8 cellular contexts compared by ENCODE assay signal in genomic region chr11:18243783-18244362, GRCh38. TPM values are rescaled to one million over a fixed set of nuclear protein-coding genes. Genes with fewer than 3 reads are reported as not detected.
DNase-seq lines count a peak whose midpoint lies in the region; ATAC-seq, FAIRE-seq and TF ChIP-seq lines count a peak whose summit lies in the region.

No MANE protein-coding gene starts in this region.

- WGBS in GM12878 (ENCODE audit: insufficient coverage, insufficient replicate concordance, low lambda C conversion rate, missing lambda C conversion rate) = 0% methylated on average over 1 of the region's 1 CpG

- RAD21 ChIA-PET in GM12878 (lab: Charles Lee; ENCODE audit: unreplicated experiment) = interaction anchor here (0.6 to 4.3 kb wide), 51 partner anchors 9 to 610 kb away, joined by 3 to 39 read pairs (median 4); partner anchors contain the start of genes GTF2H1, HPS5, LDHA and SAA1

- CTCF ChIA-PET in GM12878 (lab: Yijun Ruan, JAX) = interaction anchor here (0.6 to 3.2 kb wide), 93 partner anchors 9 to 610 kb away, joined by 3 to 44 read pairs (median 5); partner anchors contain the start of genes GTF2H1, HPS5, LDHA and SAA1

- TF ChIP-seq RAD21 in GM12878 (IDR thresholded peaks at IDR 0.05; ENCODE audit: insufficient read depth, low read depth, low read length) = peak; percentile 93

- in situ Hi-C loops in GM12878 (cut with MboI) = loop anchor here (5.0 kb wide), 1 partner anchor 153 kb away; no protein-coding TSS in a partner anchor

- H3K36me3 ChIP-seq in GM12878 (ENCODE audit: control insufficient read depth in 2 of 2, insufficient read depth in 2 of 2, low read length in 1 of 2) = no peaks in the 10 kb centered on the region

- no peak for TF ChIP-seq POLR2A in GM12878 (IDR thresholded peaks at IDR 0.05; ENCODE audit: low read depth, low read length)

- H3K4me2 ChIP-seq in GM12878 (ENCODE audit: control insufficient read depth, insufficient read depth) = no peak overlapping the region

- peak; percentile 85 to 94 (median 89) for TF ChIP-seq CTCF in GM12878 (IDR thresholded peaks at IDR 0.05 in 2 of 3, conservative IDR thresholded peaks at IDR 0.05 in 1 of 3; ENCODE audit: control insufficient read depth in 2 of 3, extremely low read depth in 1 of 3, insufficient read depth in 1 of 3, low read depth in 3 of 3, low read length in 3 of 3)

- SMC1A ChIA-PET in GM12878 (lab: Charles Lee; ENCODE audit: uncharacterized antibody, unreplicated experiment) = interaction anchor here (0.6 to 4.8 kb wide), 56 partner anchors 9 to 521 kb away, joined by 3 to 48 read pairs (median 4); partner anchors contain the start of genes HPS5, LDHA and TSG101

- no peak overlapping the region for H3K4me3 ChIP-seq in GM12878

- no peaks in the 10 kb centered on the region for H3K27me3 ChIP-seq in GM12878 (replicated peaks in 1 of 2; ENCODE audit: control insufficient read depth in 2 of 2, insufficient read depth in 2 of 2, low read length in 1 of 2)

- POLR2A ChIA-PET in GM12878 (lab: Charles Lee) = interaction anchor here (0.5 to 1.5 kb wide), 7 partner anchors 25 to 990 kb away, joined by 3 to 5 read pairs (median 3); partner anchors contain the start of genes HPS5 and TSG101

- TF ChIP-seq EP300 in GM12878 (IDR thresholded peaks at IDR 0.05; ENCODE audit: borderline replicate concordance in 1 of 2, control insufficient read depth in 1 of 2, low read depth in 2 of 2, low read length in 2 of 2) = no peak

- ATAC-seq in GM12878 (peak; percentile 38), left colon (peak; percentile 62), HG03025 (IDR thresholded peaks at IDR 0.05; ENCODE audit: low FRiP score, unreplicated experiment) (no peak)

- no peak overlapping the region for H3K9ac ChIP-seq in GM12878 (ENCODE audit: control insufficient read depth, insufficient read depth, low read length)

- intact Hi-C loops in GM12878 (cut with micrococcal nuclease; ENCODE audit: unreplicated experiment) (loop anchor here (1.0 to 10.0 kb wide), 5 partner anchors 36 to 481 kb away; partner anchors contain the start of genes IGSF22 and TSG101), left colon (cut with DNase I, micrococcal nuclease) (no loop called here)

- no peak for FAIRE-seq in GM12878 (lab: Jason Lieb, UNC)

- no TSS peak for BruUV-seq in GM12878 (replicated peaks; lab: Mats Ljungman, UMichigan)

- H3K27ac ChIP-seq in GM12878 (ENCODE audit: control insufficient read depth, insufficient read depth) = peak overlapping the region; percentile 12; the same call in 1 of the 2 replicates

- peak; percentile 8 for DNase-seq in NCI-H510A treated with DMSO at 0.1 percent for 48 hours (lab: John Stamatoyannopoulos, UW)
- no peak for DNase-seq in NCI-H510A (lab: John Stamatoyannopoulos, UW)
- peak; percentile 21 for DNase-seq in NCI-H1048 (lab: John Stamatoyannopoulos, UW)
- DNase-seq in T-helper 1 cell = peak; percentile 17 to 77 (median 56)
- peak; percentile 54 for DNase-seq in GM12878 (ENCODE audit: low read depth, low spot score)
- DNase-seq in left colon = peak; percentile 46 to 61
- peak; percentile 7 for DNase-seq in stimulated activated CD8-positive, alpha-beta memory T cell treated with anti-CD3 and anti-CD28 coated beads, Interleukin-15, amount 100 ng/mL, for 24 hours (ENCODE audit: low read depth)

- peak overlapping the region; percentile 61 for H2AFZ ChIP-seq in GM12878 (ENCODE audit: control insufficient read depth, low read depth, low read length)

- no peaks in the 10 kb centered on the region for H3K79me2 ChIP-seq in GM12878 (ENCODE audit: control insufficient read depth, insufficient read depth, low read length)

- H4K20me1 ChIP-seq in GM12878 (ENCODE audit: control insufficient read depth, insufficient read depth) = no peaks in the 10 kb centered on the region

- H3K4me1 ChIP-seq in GM12878 (ENCODE audit: control insufficient read depth, insufficient read depth, low read length) = peaks cover 20% of the 10 kb centered on the region

- H3K9me3 ChIP-seq in GM12878 (replicated peaks; ENCODE audit: control insufficient read depth, insufficient read depth, low read length) = no peaks in the 10 kb centered on the region

TF ChIP-seq in GM12878, 131 proteins besides CTCF, POLR2A, EP300 and RAD21 (continues in another document):
- TF ChIP-seq CBFB (IDR thresholded peaks at IDR 0.05; ENCODE audit: low read depth) = no peak
- TF ChIP-seq RBBP5 (conservative IDR thresholded peaks at IDR 0.05) = no peak
- TF ChIP-seq SRF (IDR thresholded peaks at IDR 0.05; ENCODE audit: low read depth in 2 of 2, low read length in 2 of 2) = no peak
- no peak for TF ChIP-seq CHD4 (IDR thresholded peaks at IDR 0.05)
- TF ChIP-seq POU2F2 (IDR thresholded peaks at IDR 0.05; ENCODE audit: borderline replicate concordance, low read depth, low read length) = peak; percentile 35; the same call in 1 of the 3 replicates
- no peak for TF ChIP-seq TAF1 (IDR thresholded peaks at IDR 0.05; ENCODE audit: borderline replicate concordance, low read depth, low read length)
- TF ChIP-seq SMC3 (IDR thresholded peaks at IDR 0.05; ENCODE audit: borderline replicate concordance, low read length) = peak; percentile 85
- no peak for TF ChIP-seq NFYA (IDR thresholded peaks at IDR 0.05; ENCODE audit: borderline replicate concordance, low read depth, low read length)

RNA-seq across cellular contexts. Expression of gene SAA2, which starts 4.6 kb away (rescaled TPM):
- total RNA-seq in GM12878 (2013; cell fraction: nucleolus; rRNA removed) = 2.7 TPM in 1 of 2 replicates, not detected in the other
- total RNA-seq in GM12878 (2014; rRNA removed) (0.38 and 0.45 TPM in 2 replicates), GM12878 (2014; rRNA removed; fragmentation: Illumina TruSeq; extraction: Trizol) (0.18 TPM in 1 of 2 replicates, not detected in the other), GM12878 (2021) (4.1 and 5.7 TPM in 2 replicates), left colon (1 to 10 TPM in 1 of 2 donors, under 1 TPM in 1; 0.58 to 1.1 TPM)
- polyA plus RNA-seq in GM12878 (2011; ENCODE audit: low read depth) = not detected
- polyA plus RNA-seq in GM12878 (2011; rRNA removed) (0.20 and 0.24 TPM in 2 replicates), GM12878 (2014; fragmentation: Illumina TruSeq; extraction: Trizol) (0.32 TPM in 1 of 2 replicates, not detected in the other), GM12878 (2014; fragmentation: Nextera tagmentation; extraction: Ambion mirVana) (under 1 TPM in 1 of 2 experiments, not detected in 1; 0.24 TPM), GM12878 (2014; rRNA removed) (0.08 and 0.24 TPM in 2 replicates), GM12878 (2016; fragmentation: Nextera tagmentation; extraction: Ambion mirVana) (under 1 TPM in 1 of 2 experiments, not detected in 1; 0.32 TPM)
- polyA plus RNA-seq in GM12878 (2011; cell fraction: cytosol; rRNA removed) = not detected in 2 replicates
- polyA plus RNA-seq in GM12878 (2011; cell fraction: nucleus; rRNA removed) = 0.28 and 0.39 TPM in 2 replicates
- polyA plus RNA-seq in GM12878 (2012) = 0.27 TPM in 1 of 2 replicates, not detected in the other
- not detected in 2 replicates for polyA minus RNA-seq in GM12878 (2011; rRNA and poly(A)+ RNA removed)
- polyA minus RNA-seq in GM12878 (2011; cell fraction: cytosol; rRNA and poly(A)+ RNA removed) = not detected in 2 replicates
- 0.60 TPM in 1 of 2 replicates, not detected in the other for polyA minus RNA-seq in GM12878 (2011; cell fraction: nucleus; rRNA and poly(A)+ RNA removed)

RNA-seq across cellular contexts. Expression of gene SAA4, which starts 7.3 kb away (rescaled TPM):
- not detected in 2 replicates for total RNA-seq in GM12878 (2013; cell fraction: nucleolus; rRNA removed)
- total RNA-seq in GM12878 (2014; rRNA removed) (not detected in 2 replicates), GM12878 (2014; rRNA removed; fragmentation: Illumina TruSeq; extraction: Trizol) (not detected in 2 replicates), GM12878 (2021) (not detected in 2 replicates), left colon (not detected)
- polyA plus RNA-seq in GM12878 (2011; ENCODE audit: low read depth) = not detected
- polyA plus RNA-seq in GM12878 (2011; rRNA removed) (not detected in 2 replicates), GM12878 (2014; fragmentation: Illumina TruSeq; extraction: Trizol) (not detected in 2 replicates), GM12878 (2014; fragmentation: Nextera tagmentation; extraction: Ambion mirVana) (not detected), GM12878 (2014; rRNA removed) (not detected in 2 replicates), GM12878 (2016; fragmentation: Nextera tagmentation; extraction: Ambion mirVana) (not detected)
- polyA plus RNA-seq in GM12878 (2011; cell fraction: cytosol; rRNA removed) = not detected in 2 replicates
- not detected in 2 replicates for polyA plus RNA-seq in GM12878 (2011; cell fraction: nucleus; rRNA removed)
- not detected in 2 replicates for polyA plus RNA-seq in GM12878 (2012)
- polyA minus RNA-seq in GM12878 (2011; rRNA and poly(A)+ RNA removed) = not detected in 2 replicates
- polyA minus RNA-seq in GM12878 (2011; cell fraction: cytosol; rRNA and poly(A)+ RNA removed) = not detected in 2 replicates
- not detected in 2 replicates for polyA minus RNA-seq in GM12878 (2011; cell fraction: nucleus; rRNA and poly(A)+ RNA removed)

RNA-seq across cellular contexts. Expression of gene SAA1, which starts 22.2 kb away (rescaled TPM):
- total RNA-seq in GM12878 (2013; cell fraction: nucleolus; rRNA removed) = not detected in 2 replicates
- not detected in 2 replicates for total RNA-seq in GM12878 (2014; rRNA removed)
- not detected in 2 replicates for total RNA-seq in GM12878 (2014; rRNA removed; fragmentation: Illumina TruSeq; extraction: Trizol)
- 5.5 and 6.9 TPM in 2 replicates for total RNA-seq in GM12878 (2021)
- polyA plus RNA-seq in GM12878 (2011; ENCODE audit: low read depth) = not detected
- not detected in 2 replicates for polyA plus RNA-seq in GM12878 (2011; rRNA removed)
- polyA plus RNA-seq in GM12878 (2011; cell fraction: cytosol; rRNA removed) = not detected in 2 replicates
- not detected in 2 replicates for polyA plus RNA-seq in GM12878 (2011; cell fraction: nucleus; rRNA removed)
- polyA plus RNA-seq in GM12878 (2012) = not detected in 2 replicates
- polyA plus RNA-seq in GM12878 (2014; fragmentation: Illumina TruSeq; extraction: Trizol) = not detected in 2 replicates
- not detected for polyA plus RNA-seq in GM12878 (2014; fragmentation: Nextera tagmentation; extraction: Ambion mirVana)
- not detected in 2 replicates for polyA plus RNA-seq in GM12878 (2014; rRNA removed)
- under 1 TPM in 1 of 2 experiments, not detected in 1; 0.36 TPM for polyA plus RNA-seq in GM12878 (2016; fragmentation: Nextera tagmentation; extraction: Ambion mirVana)
- polyA minus RNA-seq in GM12878 (2011; rRNA and poly(A)+ RNA removed) = not detected in 2 replicates
- not detected in 2 replicates for polyA minus RNA-seq in GM12878 (2011; cell fraction: cytosol; rRNA and poly(A)+ RNA removed)
- not detected in 2 replicates for polyA minus RNA-seq in GM12878 (2011; cell fraction: nucleus; rRNA and poly(A)+ RNA removed)
- 10 to 100 TPM in 1 of 2 donors, 1 to 10 TPM in 1; 3.1 to 11.3 TPM for total RNA-seq in left colon
